In the genomic region with DNA sequence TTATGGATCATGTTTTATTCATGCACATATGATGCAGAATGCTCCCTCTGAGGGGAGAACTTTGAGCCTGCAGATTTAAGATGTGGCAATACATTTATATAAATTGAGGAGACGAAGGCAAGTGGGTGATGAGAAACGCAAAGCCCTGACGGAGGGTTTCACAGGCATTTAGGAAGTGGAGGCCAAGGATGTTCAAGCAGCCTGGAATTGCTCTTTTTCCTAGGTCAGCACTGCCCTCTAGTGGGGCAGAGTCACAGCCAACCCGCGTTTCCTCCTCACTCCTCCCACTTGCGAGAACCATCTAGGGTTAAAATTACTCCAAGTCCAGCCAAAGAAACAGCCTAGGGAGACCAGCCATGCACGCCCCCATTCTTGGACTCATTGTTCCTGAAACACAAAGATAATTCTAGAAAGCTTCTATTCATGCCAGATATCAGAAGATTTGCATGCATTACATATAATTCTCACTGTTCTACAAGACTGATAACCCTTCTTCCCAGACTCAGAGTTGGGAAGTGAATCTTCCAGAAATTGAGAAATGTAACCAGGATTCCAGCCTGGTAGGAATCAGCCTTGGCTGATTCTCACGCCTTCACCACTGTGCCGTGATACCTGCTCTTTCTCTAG, we compare ENCODE assay signal across 8 cellular contexts.
DNase-seq lines count a peak whose midpoint lies in the region; ATAC-seq and TF ChIP-seq lines count a peak whose summit lies in the region.

No MANE protein-coding gene starts in this region.

- peak; percentile 51 for ATAC-seq in GM18870 (IDR thresholded peaks at IDR 0.05; ENCODE audit: unreplicated experiment)
- ATAC-seq in SK-N-SH treated with all-trans-retinoic acid at 6 μM for 48 hours, result peak; percentile 90
- no peak for ATAC-seq in stimulated activated memory B cell treated with anti-CD40 and anti-IgM and Interleukin-4, amounts not matched to agents 10 μg/mL and 1 μg/mL and 100 μg/mL, for 72 hours

- H3F3A ChIP-seq in MM.1S (ENCODE audit: insufficient read depth, low read length), result no peaks in the 10 kb centered on the region

- no peaks in the 10 kb centered on the region for H3K79me2 ChIP-seq in MM.1S (ENCODE audit: low read length)

- H3K9me3 ChIP-seq in BE2C (no peaks in the 10 kb centered on the region), MM.1S (replicated peaks; ENCODE audit: insufficient read depth, low read length) (no peaks in the 10 kb centered on the region)

- H3K27me3 ChIP-seq in BE2C (no peaks in the 10 kb centered on the region), MM.1S (replicated peaks; ENCODE audit: insufficient read depth, low read length) (no peaks in the 10 kb centered on the region)

- no peak overlapping the region for H3K27ac ChIP-seq in MM.1S (ENCODE audit: low read length)

- no peaks in the 10 kb centered on the region for H3K9me2 ChIP-seq in MM.1S (replicated peaks; ENCODE audit: insufficient read depth, low read length)

- H3K4me2 ChIP-seq in MM.1S (ENCODE audit: low read depth, low read length), result no peak overlapping the region

- no peak overlapping the region for H2AFZ ChIP-seq in MM.1S (ENCODE audit: low read length)

- H3K4me1 ChIP-seq in BE2C (peaks cover 14% of the 10 kb centered on the region), MM.1S (ENCODE audit: low read length) (no peaks in the 10 kb centered on the region)

- in situ Hi-C loops in astrocyte of the spinal cord (cut with HindIII; ENCODE audit: low sequenced_read_pairs), result no loop called here

- DNase-seq in BE2C, result peak; percentile 78
- DNase-seq in MM.1S, result peak; percentile 42
- DNase-seq in astrocyte of the spinal cord (ENCODE audit: low read depth, low spot score), result peak; percentile 75
- peak; percentile 75 for DNase-seq in iPS DF 4.7 (ENCODE audit: extremely low read depth, low spot score)
- peak; percentile 24 for DNase-seq in smooth muscle cell of the brain vasculature (ENCODE audit: low read depth, low spot score)

- no peaks in the 10 kb centered on the region for H3K36me3 Mint-ChIP-seq in stimulated activated memory B cell treated with anti-CD40 and anti-IgM and Interleukin-4, amounts not matched to agents 10 μg/mL and 1 μg/mL and 100 μg/mL, for 72 hours

- no peaks in the 10 kb centered on the region for H4K20me1 ChIP-seq in MM.1S (ENCODE audit: insufficient read depth, low read length)

- H3K4me3 Mint-ChIP-seq in stimulated activated memory B cell treated with anti-CD40 and anti-IgM and Interleukin-4, amounts not matched to agents 10 μg/mL and 1 μg/mL and 100 μg/mL, for 72 hours, result no peak overlapping the region

- no peak overlapping the region for H3K9ac ChIP-seq in MM.1S (ENCODE audit: low read length)

- TF ChIP-seq CTCF in BE2C (IDR thresholded peaks at IDR 0.05; ENCODE audit: low read depth, low read length) (peak; percentile 95), MM.1S (IDR thresholded peaks at IDR 0.05; ENCODE audit: low read length) (peak; percentile 79), astrocyte of the spinal cord (IDR thresholded peaks at IDR 0.05; ENCODE audit: low read depth, low read length) (peak; percentile 91)

- no peaks in the 10 kb centered on the region for H3K27me3 Mint-ChIP-seq in stimulated activated memory B cell treated with anti-CD40 and anti-IgM and Interleukin-4, amounts not matched to agents 10 μg/mL and 1 μg/mL and 100 μg/mL, for 72 hours

- H3K4me3 ChIP-seq in BE2C (ENCODE audit: low read depth, low read length) (no peak overlapping the region), MM.1S (ENCODE audit: low read length) (no peak overlapping the region), astrocyte of the spinal cord (ENCODE audit: low read depth, low read length) (no peak overlapping the region)

- no peak overlapping the region for H3K27ac Mint-ChIP-seq in stimulated activated memory B cell treated with anti-CD40 and anti-IgM and Interleukin-4, amounts not matched to agents 10 μg/mL and 1 μg/mL and 100 μg/mL, for 72 hours

- H3K36me3 ChIP-seq in BE2C (no peaks in the 10 kb centered on the region), MM.1S (replicated peaks; ENCODE audit: insufficient read depth, low read length) (no peaks in the 10 kb centered on the region)

- no peaks in the 10 kb centered on the region for H3K4me1 Mint-ChIP-seq in stimulated activated memory B cell treated with anti-CD40 and anti-IgM and Interleukin-4, amounts not matched to agents 10 μg/mL and 1 μg/mL and 100 μg/mL, for 72 hours

- H3K9me3 Mint-ChIP-seq in stimulated activated memory B cell treated with anti-CD40 and anti-IgM and Interleukin-4, amounts not matched to agents 10 μg/mL and 1 μg/mL and 100 μg/mL, for 72 hours, result no peaks in the 10 kb centered on the region

TF ChIP-seq in SK-N-SH treated with all-trans-retinoic acid at 6 μM for 48 hours, 23 proteins besides CTCF, POLR2A, EP300 and RAD21:
- TF ChIP-seq ZFP30 (CRISPR knock-in tag; IDR thresholded peaks at IDR 0.05), result no peak
- no peak for TF ChIP-seq CSDC2 (CRISPR knock-in tag; IDR thresholded peaks at IDR 0.05)
- TF ChIP-seq, protein P1, sequence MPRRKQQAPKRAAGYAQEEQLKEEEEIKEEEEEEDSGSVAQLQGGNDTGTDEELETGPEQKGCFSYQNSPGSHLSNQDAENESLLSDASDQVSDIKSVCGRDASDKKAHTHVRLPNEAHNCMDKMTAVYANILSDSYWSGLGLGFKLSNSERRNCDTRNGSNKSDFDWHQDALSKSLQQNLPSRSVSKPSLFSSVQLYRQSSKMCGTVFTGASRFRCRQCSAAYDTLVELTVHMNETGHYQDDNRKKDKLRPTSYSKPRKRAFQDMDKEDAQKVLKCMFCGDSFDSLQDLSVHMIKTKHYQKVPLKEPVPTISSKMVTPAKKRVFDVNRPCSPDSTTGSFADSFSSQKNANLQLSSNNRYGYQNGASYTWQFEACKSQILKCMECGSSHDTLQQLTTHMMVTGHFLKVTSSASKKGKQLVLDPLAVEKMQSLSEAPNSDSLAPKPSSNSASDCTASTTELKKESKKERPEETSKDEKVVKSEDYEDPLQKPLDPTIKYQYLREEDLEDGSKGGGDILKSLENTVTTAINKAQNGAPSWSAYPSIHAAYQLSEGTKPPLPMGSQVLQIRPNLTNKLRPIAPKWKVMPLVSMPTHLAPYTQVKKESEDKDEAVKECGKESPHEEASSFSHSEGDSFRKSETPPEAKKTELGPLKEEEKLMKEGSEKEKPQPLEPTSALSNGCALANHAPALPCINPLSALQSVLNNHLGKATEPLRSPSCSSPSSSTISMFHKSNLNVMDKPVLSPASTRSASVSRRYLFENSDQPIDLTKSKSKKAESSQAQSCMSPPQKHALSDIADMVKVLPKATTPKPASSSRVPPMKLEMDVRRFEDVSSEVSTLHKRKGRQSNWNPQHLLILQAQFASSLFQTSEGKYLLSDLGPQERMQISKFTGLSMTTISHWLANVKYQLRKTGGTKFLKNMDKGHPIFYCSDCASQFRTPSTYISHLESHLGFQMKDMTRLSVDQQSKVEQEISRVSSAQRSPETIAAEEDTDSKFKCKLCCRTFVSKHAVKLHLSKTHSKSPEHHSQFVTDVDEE (CRISPR knock-in tag; IDR thresholded peaks at IDR 0.05), result no peak

Comparison
In these comparisons a context has a peak if more than half of its experiments do, and no peak if none do; other contexts are left out.
1. DNase-seq: peak in every context shown above with its lines; median percentile 78 in BE2C; 75 in astrocyte of the spinal cord; 75 in iPS DF 4.7; 42 in MM.1S; 24 in smooth muscle cell of the brain vasculature.